ENCODE assay signal across 2 cellular contexts in the genomic region with DNA sequence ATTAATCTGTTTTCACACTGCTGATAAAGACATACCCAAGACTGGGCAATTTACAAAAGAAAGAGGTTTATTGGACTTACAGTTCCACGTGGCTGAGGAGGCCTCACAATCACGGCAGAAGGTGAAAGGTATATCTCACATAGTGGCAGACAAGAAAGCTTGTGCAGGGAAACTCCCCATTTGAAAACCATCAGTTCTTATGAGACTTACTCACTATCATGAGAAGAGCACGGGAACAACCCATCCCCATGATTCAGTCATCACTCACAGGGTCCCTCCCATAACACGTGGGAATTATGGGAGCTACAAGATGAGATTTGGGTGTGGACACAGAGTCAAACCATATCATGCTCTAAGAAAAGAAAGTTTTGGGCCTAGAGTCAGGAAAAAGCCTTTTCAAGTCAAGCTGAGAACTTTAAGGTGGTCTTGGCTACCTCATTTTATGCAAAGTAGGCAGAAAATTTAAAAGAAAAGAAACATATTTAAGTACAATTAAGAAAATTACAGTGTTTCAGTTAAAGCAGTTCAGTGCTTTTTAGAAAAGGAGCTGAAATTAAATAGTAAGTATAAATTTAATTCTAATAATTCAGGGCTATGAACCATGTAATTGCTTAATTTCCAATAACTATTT.
TF ChIP-seq lines count a peak whose summit lies in the region.

No MANE protein-coding gene starts in this region.

TF ChIP-seq in SK-N-SH, 30 proteins besides CTCF, POLR2A, EP300 and RAD21 (continued from another document):
- TF ChIP-seq, protein P1, sequence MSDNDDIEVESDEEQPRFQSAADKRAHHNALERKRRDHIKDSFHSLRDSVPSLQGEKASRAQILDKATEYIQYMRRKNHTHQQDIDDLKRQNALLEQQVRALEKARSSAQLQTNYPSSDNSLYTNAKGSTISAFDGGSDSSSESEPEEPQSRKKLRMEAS (IDR thresholded peaks at IDR 0.05; ENCODE audit: low read depth) = no peak
- TF ChIP-seq TCF12 (IDR thresholded peaks at IDR 0.05) (no peak), TEAD4 (IDR thresholded peaks at IDR 0.05; ENCODE audit: borderline replicate concordance, insufficient read depth) (no peak), MEF2A (IDR thresholded peaks at IDR 0.05; ENCODE audit: borderline replicate concordance, low read depth) (no peak), SIN3A (IDR thresholded peaks at IDR 0.05; ENCODE audit: borderline replicate concordance, low read depth, low read length) (no peak), TAF1 (IDR thresholded peaks at IDR 0.05; ENCODE audit: borderline replicate concordance, low read depth, low read length) (no peak), FOSL2 (IDR thresholded peaks at IDR 0.05; ENCODE audit: borderline replicate concordance, low read depth) (no peak), FOXM1 (IDR thresholded peaks at IDR 0.05; ENCODE audit: low read depth) (no peak), CHD2 (IDR thresholded peaks at IDR 0.05; ENCODE audit: low read length, partially characterized antibody) (no peak), RFX5 (IDR thresholded peaks at IDR 0.05; ENCODE audit: low read length) (no peak), POLR2AphosphoS5 (IDR thresholded peaks at IDR 0.05; ENCODE audit: low read depth, low read length) (no peak), MXI1 (IDR thresholded peaks at IDR 0.05; ENCODE audit: low read depth, low read length) (no peak)
- TF ChIP-seq, protein P2, sequence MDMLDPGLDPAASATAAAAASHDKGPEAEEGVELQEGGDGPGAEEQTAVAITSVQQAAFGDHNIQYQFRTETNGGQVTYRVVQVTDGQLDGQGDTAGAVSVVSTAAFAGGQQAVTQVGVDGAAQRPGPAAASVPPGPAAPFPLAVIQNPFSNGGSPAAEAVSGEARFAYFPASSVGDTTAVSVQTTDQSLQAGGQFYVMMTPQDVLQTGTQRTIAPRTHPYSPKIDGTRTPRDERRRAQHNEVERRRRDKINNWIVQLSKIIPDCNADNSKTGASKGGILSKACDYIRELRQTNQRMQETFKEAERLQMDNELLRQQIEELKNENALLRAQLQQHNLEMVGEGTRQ (IDR thresholded peaks at IDR 0.05; ENCODE audit: borderline replicate concordance, low read depth, low read length) = no peak
- TF ChIP-seq, protein P3, sequence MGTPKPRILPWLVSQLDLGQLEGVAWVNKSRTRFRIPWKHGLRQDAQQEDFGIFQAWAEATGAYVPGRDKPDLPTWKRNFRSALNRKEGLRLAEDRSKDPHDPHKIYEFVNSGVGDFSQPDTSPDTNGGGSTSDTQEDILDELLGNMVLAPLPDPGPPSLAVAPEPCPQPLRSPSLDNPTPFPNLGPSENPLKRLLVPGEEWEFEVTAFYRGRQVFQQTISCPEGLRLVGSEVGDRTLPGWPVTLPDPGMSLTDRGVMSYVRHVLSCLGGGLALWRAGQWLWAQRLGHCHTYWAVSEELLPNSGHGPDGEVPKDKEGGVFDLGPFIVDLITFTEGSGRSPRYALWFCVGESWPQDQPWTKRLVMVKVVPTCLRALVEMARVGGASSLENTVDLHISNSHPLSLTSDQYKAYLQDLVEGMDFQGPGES (IDR thresholded peaks at IDR 0.05; ENCODE audit: low read depth, low read length) = no peak

TF ChIP-seq in SK-N-SH treated with all-trans-retinoic acid at 6 μM for 48 hours, 23 proteins besides CTCF, POLR2A, EP300 and RAD21 (continued from another document):
- TF ChIP-seq BACH2 (CRISPR knock-in tag; IDR thresholded peaks at IDR 0.05; ENCODE audit: borderline replicate concordance) (no peak), TOX (CRISPR knock-in tag; IDR thresholded peaks at IDR 0.05; ENCODE audit: borderline replicate concordance) (no peak), GLIS3 (CRISPR knock-in tag; IDR thresholded peaks at IDR 0.05) (no peak), TCF4 (CRISPR knock-in tag; IDR thresholded peaks at IDR 0.05; ENCODE audit: borderline replicate concordance) (no peak), SNAI2 (CRISPR knock-in tag; IDR thresholded peaks at IDR 0.05) (no peak), CSDC2 (CRISPR knock-in tag; IDR thresholded peaks at IDR 0.05) (no peak), ISL1 (CRISPR knock-in tag; IDR thresholded peaks at IDR 0.05) (no peak), ZFP3 (CRISPR knock-in tag; IDR thresholded peaks at IDR 0.05) (no peak), PPARA (CRISPR knock-in tag; IDR thresholded peaks at IDR 0.05; ENCODE audit: borderline replicate concordance) (no peak), RARB (CRISPR knock-in tag; IDR thresholded peaks at IDR 0.05) (no peak), ZFP30 (CRISPR knock-in tag; IDR thresholded peaks at IDR 0.05) (no peak)
- TF ChIP-seq, protein P4, sequence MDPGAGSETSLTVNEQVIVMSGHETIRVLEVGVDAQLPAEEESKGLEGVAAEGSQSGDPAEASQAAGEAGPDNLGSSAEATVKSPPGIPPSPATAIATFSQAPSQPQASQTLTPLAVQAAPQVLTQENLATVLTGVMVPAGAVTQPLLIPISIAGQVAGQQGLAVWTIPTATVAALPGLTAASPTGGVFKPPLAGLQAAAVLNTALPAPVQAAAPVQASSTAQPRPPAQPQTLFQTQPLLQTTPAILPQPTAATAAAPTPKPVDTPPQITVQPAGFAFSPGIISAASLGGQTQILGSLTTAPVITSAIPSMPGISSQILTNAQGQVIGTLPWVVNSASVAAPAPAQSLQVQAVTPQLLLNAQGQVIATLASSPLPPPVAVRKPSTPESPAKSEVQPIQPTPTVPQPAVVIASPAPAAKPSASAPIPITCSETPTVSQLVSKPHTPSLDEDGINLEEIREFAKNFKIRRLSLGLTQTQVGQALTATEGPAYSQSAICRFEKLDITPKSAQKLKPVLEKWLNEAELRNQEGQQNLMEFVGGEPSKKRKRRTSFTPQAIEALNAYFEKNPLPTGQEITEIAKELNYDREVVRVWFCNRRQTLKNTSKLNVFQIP (CRISPR knock-in tag; IDR thresholded peaks at IDR 0.05; ENCODE audit: borderline replicate concordance, low read depth) = no peak
- TF ChIP-seq, protein P5, sequence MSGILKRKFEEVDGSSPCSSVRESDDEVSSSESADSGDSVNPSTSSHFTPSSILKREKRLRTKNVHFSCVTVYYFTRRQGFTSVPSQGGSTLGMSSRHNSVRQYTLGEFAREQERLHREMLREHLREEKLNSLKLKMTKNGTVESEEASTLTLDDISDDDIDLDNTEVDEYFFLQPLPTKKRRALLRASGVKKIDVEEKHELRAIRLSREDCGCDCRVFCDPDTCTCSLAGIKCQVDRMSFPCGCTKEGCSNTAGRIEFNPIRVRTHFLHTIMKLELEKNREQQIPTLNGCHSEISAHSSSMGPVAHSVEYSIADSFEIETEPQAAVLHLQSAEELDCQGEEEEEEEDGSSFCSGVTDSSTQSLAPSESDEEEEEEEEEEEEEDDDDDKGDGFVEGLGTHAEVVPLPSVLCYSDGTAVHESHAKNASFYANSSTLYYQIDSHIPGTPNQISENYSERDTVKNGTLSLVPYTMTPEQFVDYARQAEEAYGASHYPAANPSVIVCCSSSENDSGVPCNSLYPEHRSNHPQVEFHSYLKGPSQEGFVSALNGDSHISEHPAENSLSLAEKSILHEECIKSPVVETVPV (CRISPR knock-in tag; IDR thresholded peaks at IDR 0.05) = no peak
